ENCODE assay signal across 8 cellular contexts in genomic region chrY:13478126-13478750, GRCh38. TPM values are rescaled to one million over a fixed set of nuclear protein-coding genes. Genes with fewer than 3 reads are reported as not detected.
DNase-seq lines count a peak whose midpoint lies in the region; ATAC-seq lines count a peak whose summit lies in the region.

No MANE protein-coding gene starts in this region.

- H3K36me3 Mint-ChIP-seq in stimulated activated memory B cell treated with anti-CD40 and anti-IgM and Interleukin-4, amounts not matched to agents 10 μg/mL and 1 μg/mL and 100 μg/mL, for 72 hours: peaks cover 15% of the 10 kb centered on the region

- H3K4me1 Mint-ChIP-seq in stimulated activated memory B cell treated with anti-CD40 and anti-IgM and Interleukin-4, amounts not matched to agents 10 μg/mL and 1 μg/mL and 100 μg/mL, for 72 hours: peaks cover 16% of the 10 kb centered on the region

- H3K27me3 Mint-ChIP-seq in stimulated activated memory B cell treated with anti-CD40 and anti-IgM and Interleukin-4, amounts not matched to agents 10 μg/mL and 1 μg/mL and 100 μg/mL, for 72 hours: no peaks in the 10 kb centered on the region

- peak overlapping the region; percentile 80 for H3K4me3 Mint-ChIP-seq in stimulated activated memory B cell treated with anti-CD40 and anti-IgM and Interleukin-4, amounts not matched to agents 10 μg/mL and 1 μg/mL and 100 μg/mL, for 72 hours

- peak; percentile 71 for ATAC-seq in left ventricle myocardium superior
- peak; percentile 71 for ATAC-seq in stimulated activated memory B cell treated with anti-CD40 and anti-IgM and Interleukin-4, amounts not matched to agents 10 μg/mL and 1 μg/mL and 100 μg/mL, for 72 hours

- intact Hi-C loops in left ventricle myocardium superior (cut with micrococcal nuclease): no loop called here

- H3K27ac Mint-ChIP-seq in stimulated activated memory B cell treated with anti-CD40 and anti-IgM and Interleukin-4, amounts not matched to agents 10 μg/mL and 1 μg/mL and 100 μg/mL, for 72 hours: peak overlapping the region; percentile 80

- no peaks in the 10 kb centered on the region for H3K9me3 Mint-ChIP-seq in stimulated activated memory B cell treated with anti-CD40 and anti-IgM and Interleukin-4, amounts not matched to agents 10 μg/mL and 1 μg/mL and 100 μg/mL, for 72 hours

- DNase-seq in COR-L47 (lab: John Stamatoyannopoulos, UW): peak; percentile 29
- DNase-seq in HS-27A (ENCODE audit: low read depth): peak; percentile 47
- peak; percentile 8 for DNase-seq in activated CD4-positive, alpha-beta T cell treated with anti-CD3 and anti-CD28 coated beads, Interleukin-2, amount 50 U/mL, for 1 hour
- no peak for DNase-seq in left ventricle myocardium superior
- DNase-seq in NCI-H1694 (lab: John Stamatoyannopoulos, UW): no peak
- no peak for DNase-seq in dedifferentiated amniotic fluid mesenchymal stem cell (ENCODE audit: extremely low spot score)
- no peak for DNase-seq in activated CD8-positive, alpha-beta memory T cell treated with anti-CD3 and anti-CD28 coated beads, Interleukin-2, amount 50 U/mL, for 4 hours

RNA-seq across cellular contexts. Expression of gene UTY, which starts 1.6 kb away (rescaled TPM):
- total RNA-seq in left ventricle myocardium superior: 11.0 TPM

Comparison
In these comparisons a context has a peak if more than half of its experiments do, and no peak if none do; other contexts are left out.
1. DNase-seq: peak in COR-L47 (single experiment), HS-27A (single experiment) and activated CD4-positive, alpha-beta T cell treated with anti-CD3 and anti-CD28 coated beads, Interleukin-2, amount 50 U/mL, for 1 hour (single experiment); none in left ventricle myocardium superior (single experiment), NCI-H1694 (single experiment), dedifferentiated amniotic fluid mesenchymal stem cell (single experiment) and activated CD8-positive, alpha-beta memory T cell treated with anti-CD3 and anti-CD28 coated beads, Interleukin-2, amount 50 U/mL, for 4 hours (single experiment).